Comparison of ENCODE assay signal across 7 cellular contexts in the genomic region with DNA sequence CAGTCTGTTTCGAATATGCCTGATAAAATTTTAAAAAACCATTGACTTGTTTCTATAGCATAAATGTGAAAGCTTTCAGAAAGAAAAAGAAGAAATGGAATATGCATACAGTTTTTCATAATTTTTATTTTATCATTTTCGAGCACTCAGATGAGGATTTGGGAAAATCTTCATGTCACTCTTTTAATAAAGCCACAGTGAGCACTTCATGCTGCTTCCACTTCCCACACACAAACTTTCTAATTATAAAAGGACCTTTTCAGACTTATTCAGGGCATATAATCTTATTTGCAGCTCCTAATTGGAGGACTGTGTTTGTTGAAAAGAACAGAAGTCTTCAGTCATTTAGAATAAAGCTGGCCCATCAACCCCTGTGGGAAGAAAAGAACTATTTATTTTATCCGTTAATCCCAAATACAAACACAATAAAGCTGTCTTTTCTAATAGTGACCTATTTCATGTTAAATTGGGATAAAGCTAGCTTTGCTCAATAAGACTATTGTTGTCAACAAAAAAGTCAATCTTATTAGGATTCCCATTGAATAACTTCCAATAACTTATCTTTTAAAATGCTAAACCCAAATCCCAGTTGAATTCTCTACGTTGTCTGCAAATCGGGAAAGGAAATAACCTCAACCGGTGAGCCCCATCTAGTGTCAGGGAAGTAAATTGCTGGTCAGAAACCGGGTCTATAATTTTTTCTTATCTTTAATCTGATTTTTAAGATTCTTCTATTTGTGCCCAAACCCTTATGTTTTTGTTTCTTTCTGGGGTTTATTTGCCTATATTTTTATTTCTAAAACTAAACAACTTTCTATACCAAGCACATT.
DNase-seq lines count a peak whose midpoint lies in the region; ATAC-seq, FAIRE-seq and TF ChIP-seq lines count a peak whose summit lies in the region.

No MANE protein-coding gene starts in this region.

- H3K9me3 ChIP-seq in kidney (ENCODE audit: control insufficient read depth in 1 of 2, low read length in 2 of 2) = no peaks in the 10 kb centered on the region

- FAIRE-seq in kidney (lab: Jason Lieb, UNC) (no peak), urothelium cell line (lab: Jason Lieb, UNC) (no peak)

- TF ChIP-seq CTCF in GM10248 (IDR thresholded peaks at IDR 0.05; ENCODE audit: control extremely low read depth, extremely low read depth, low read depth, missing control alignments) (peak; percentile 34), brain (conservative IDR thresholded peaks at IDR 0.05) (peak; percentile 60 to 65), kidney (IDR thresholded peaks at IDR 0.05; ENCODE audit: borderline replicate concordance, extremely low read depth, insufficient read depth) (peak; percentile 20)

- DNase-seq in GM10248 (ENCODE audit: extremely low spot score) (peak; percentile 24), MV-4-11 (lab: John Stamatoyannopoulos, UW) (peak; percentile 28), kidney (no peak), urothelium cell line (ENCODE audit: low spot score) (peak; percentile 46), NCI-H2196 (lab: John Stamatoyannopoulos, UW; ENCODE audit: unreplicated experiment) (no peak)

- no peak for ATAC-seq in GM21723 (IDR thresholded peaks at IDR 0.05; ENCODE audit: unreplicated experiment)

- no peaks in the 10 kb centered on the region for H3K4me1 ChIP-seq in kidney (ENCODE audit: control insufficient read depth in 1 of 2, insufficient read depth in 1 of 2, low read depth in 1 of 2, low read length in 2 of 2)

- no peak overlapping the region for H3K27ac Mint-ChIP-seq in brain

- H3K9ac ChIP-seq in kidney (ENCODE audit: low read length in 2 of 2) = no peak overlapping the region

- H3K36me3 Mint-ChIP-seq in brain = no peaks in the 10 kb centered on the region

- no peaks in the 10 kb centered on the region for H3K36me3 ChIP-seq in kidney (ENCODE audit: control insufficient read depth in 1 of 2, insufficient read depth in 2 of 2, low read length in 2 of 2)

- no peak overlapping the region for H3K4me3 ChIP-seq in kidney (ENCODE audit: low read length in 2 of 2)

- intact Hi-C loops in kidney (cut with DNase I) = no loop called here

- H3K9me3 Mint-ChIP-seq in brain = peaks cover 0 to 8% (median 0%) of the 10 kb centered on the region in 5 experiments

- H3K4me1 Mint-ChIP-seq in brain = no peaks in the 10 kb centered on the region

- CTCF ChIA-PET in GM10248 (lab: Yijun Ruan, JAX) = interaction anchor here (0.9 to 1.9 kb wide), 6 partner anchors 11 to 132 kb away, joined by 3 to 7 read pairs (median 4); no protein-coding TSS in a partner anchor

- POLR2A ChIA-PET in GM10248 (lab: Yijun Ruan, JAX) = no interaction called here

- peaks cover 66% of the 10 kb centered on the region for H3K27me3 Mint-ChIP-seq in brain

- H3K4me3 Mint-ChIP-seq in brain = peak overlapping the region in 1 of 5 experiments; percentile 33

- no peak overlapping the region for H3K27ac ChIP-seq in kidney (ENCODE audit: low read depth in 2 of 2, low read length in 2 of 2)

Comparison
In these comparisons a context has a peak if more than half of its experiments do, and no peak if none do; other contexts are left out.
1. DNase-seq: peak in GM10248 (single experiment), MV-4-11 (single experiment) and urothelium cell line (single experiment); none in kidney (single experiment) and NCI-H2196 (single experiment).
2. Peak in every context shown above with its lines, with median percentiles within 50 percentile points of each other: CTCF ChIP-seq.